In the genomic region with DNA sequence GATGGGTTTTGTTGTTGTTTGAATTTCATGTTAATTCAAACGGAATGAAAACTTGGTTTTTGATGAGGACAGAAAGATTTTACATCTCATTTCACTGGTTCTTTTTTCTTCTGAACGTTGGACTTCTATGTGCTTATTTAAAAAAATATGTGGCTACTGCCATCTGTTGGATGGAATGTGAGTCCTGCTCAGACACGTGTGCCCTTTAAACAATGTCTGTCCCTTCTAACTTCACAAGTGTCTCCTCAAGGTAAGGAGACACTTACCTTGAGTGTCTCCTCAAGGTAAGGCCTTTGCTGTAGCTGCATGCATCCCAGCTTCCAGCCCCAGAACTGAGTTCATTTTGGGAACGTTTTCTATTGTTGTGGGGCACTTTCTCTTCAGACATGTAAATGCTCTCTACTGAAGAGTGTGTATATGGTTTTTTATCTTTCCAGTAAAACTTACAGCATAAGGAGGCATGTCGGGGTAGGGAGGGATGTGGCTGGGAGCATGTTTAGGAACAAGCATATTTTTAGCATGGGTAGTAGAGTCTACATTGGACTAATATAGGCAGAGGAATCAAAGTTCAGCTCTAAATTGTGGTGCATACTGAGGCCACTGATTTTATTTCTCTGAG, we compare ENCODE assay signal across 9 cellular contexts.
DNase-seq lines count a peak whose midpoint lies in the region; ATAC-seq, FAIRE-seq and TF ChIP-seq lines count a peak whose summit lies in the region.
"Had no signal": no experiment of that assay in that cellular context is flagged by ENCODE, and none has a peak within 500 bp of the region (broad histone marks: within the 10 kb centered on the region; RNA-seq: fewer than 3 reads in every experiment).

No MANE protein-coding gene starts in this region.

- FAIRE-seq in kidney (lab: Jason Lieb, UNC) = no peak

- peak; percentile 34 for TF ChIP-seq CTCF in astrocyte of the cerebellum (IDR thresholded peaks at IDR 0.05; ENCODE audit: low read depth, low read length, missing control alignments)
- TF ChIP-seq CTCF in kidney (IDR thresholded peaks at IDR 0.05; ENCODE audit: borderline replicate concordance, extremely low read depth, insufficient read depth) = peak; percentile 76

- H3K9ac ChIP-seq in kidney (ENCODE audit: low read length in 2 of 2) = no peak overlapping the region

- in situ Hi-C loops in Caki2 (cut with HindIII; ENCODE audit: low pct_unique_long_range_greater_than_20kb, low sequenced_read_pairs) = no loop called here
- in situ Hi-C loops in astrocyte of the cerebellum (cut with HindIII; ENCODE audit: low sequenced_read_pairs) = no loop called here

- no peaks in the 10 kb centered on the region for H3K9me3 ChIP-seq in kidney (ENCODE audit: control insufficient read depth in 1 of 2, low read length in 2 of 2)

- H3K4me1 ChIP-seq in kidney (ENCODE audit: control insufficient read depth in 1 of 2, insufficient read depth in 1 of 2, low read depth in 1 of 2, low read length in 2 of 2) = no peaks in the 10 kb centered on the region

- no peak overlapping the region for H3K27ac ChIP-seq in kidney (ENCODE audit: low read depth in 2 of 2, low read length in 2 of 2)
- H3K27ac ChIP-seq: SJCRH30 had no signal

- no peaks in the 10 kb centered on the region for H3K36me3 ChIP-seq in kidney (ENCODE audit: control insufficient read depth in 1 of 2, insufficient read depth in 2 of 2, low read length in 2 of 2)
- H3K36me3 ChIP-seq: SJCRH30 had no signal

- H3K4me3 ChIP-seq in astrocyte of the cerebellum (ENCODE audit: low read depth, low read length) = no peak overlapping the region
- H3K4me3 ChIP-seq in kidney (ENCODE audit: low read length in 2 of 2) = no peak overlapping the region
- H3K4me3 ChIP-seq: SJCRH30 had no signal

- DNase-seq in Caki2 (ENCODE audit: low read depth) (peak; percentile 15), KG1 (lab: John Stamatoyannopoulos, UW) (peak; percentile 21), astrocyte of the cerebellum (ENCODE audit: low read depth) (peak; percentile 11), kidney (no peak), posterior vena cava (ENCODE audit: low spot score) (no peak), NCI-H774 (lab: John Stamatoyannopoulos, UW) (no peak), NCI-H187 (lab: John Stamatoyannopoulos, UW) (no peak)

- ATAC-seq in HG03354 (IDR thresholded peaks at IDR 0.05; ENCODE audit: poor library complexity, severe bottlenecking, unreplicated experiment) = no peak

- intact Hi-C loops in kidney (cut with DNase I) = no loop called here
- intact Hi-C loops in posterior vena cava (cut with DNase I) = loop anchor here in 1 of 2 donors (10.0 kb wide), 1 partner anchor 1373 kb away; no protein-coding TSS in a partner anchor

Comparison
In these comparisons a context has a peak if more than half of its experiments do, and no peak if none do; other contexts are left out.
1. DNase-seq: peak in Caki2 (single experiment), KG1 (single experiment) and astrocyte of the cerebellum (single experiment); none in kidney (single experiment), posterior vena cava (single experiment), NCI-H774 (single experiment) and NCI-H187 (0 of 2).